In genomic region chr1:52059326-52059725, GRCh38 we compare ENCODE assay signal across 2 cellular contexts.
TF ChIP-seq lines count a peak whose summit lies in the region.

No MANE protein-coding gene starts in this region.

TF ChIP-seq in SK-N-SH treated with all-trans-retinoic acid at 6 μM for 48 hours, 23 proteins besides CTCF, POLR2A, EP300 and RAD21:
- no peak for TF ChIP-seq PATZ1 (CRISPR knock-in tag; IDR thresholded peaks at IDR 0.05; ENCODE audit: borderline replicate concordance)
- no peak for TF ChIP-seq ZFP3 (CRISPR knock-in tag; IDR thresholded peaks at IDR 0.05)
- TF ChIP-seq ZNF565 (CRISPR knock-in tag; conservative IDR thresholded peaks at IDR 0.05; ENCODE audit: low read depth), result no peak
- TF ChIP-seq ISL1 (CRISPR knock-in tag; IDR thresholded peaks at IDR 0.05), result 0 out of 2 replicates have a peak, but pooled peaks have one; percentile 10
- no peak for TF ChIP-seq RARB (CRISPR knock-in tag; IDR thresholded peaks at IDR 0.05)
- TF ChIP-seq GLIS3 (CRISPR knock-in tag; IDR thresholded peaks at IDR 0.05), result no peak

TF ChIP-seq in SK-N-SH, 30 proteins besides CTCF, POLR2A, EP300 and RAD21 (continued from another document):
- TF ChIP-seq USF1 (IDR thresholded peaks at IDR 0.05; ENCODE audit: borderline replicate concordance, low read depth), result no peak
